Comparison of ENCODE assay signal across 8 cellular contexts in the genomic region with DNA sequence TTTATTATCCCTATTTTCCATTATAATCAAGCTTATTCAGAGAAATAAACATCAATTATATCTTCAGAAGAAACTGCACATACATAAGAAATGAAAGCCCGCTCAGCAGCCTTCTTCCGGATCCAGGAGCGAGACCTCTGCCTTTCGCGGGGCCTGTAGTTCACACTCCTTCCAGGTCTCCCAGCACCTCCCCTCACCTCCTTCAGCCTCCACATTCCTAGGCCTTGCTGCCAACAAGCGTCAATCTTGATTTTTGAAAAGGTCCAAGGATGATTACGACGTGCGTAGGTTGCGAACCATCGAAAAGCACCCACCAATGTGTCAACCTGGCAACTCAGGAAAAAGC. TPM values are rescaled to one million over a fixed set of nuclear protein-coding genes. Genes with fewer than 3 reads are reported as not detected.
DNase-seq lines count a peak whose midpoint lies in the region; ATAC-seq and TF ChIP-seq lines count a peak whose summit lies in the region.

No MANE protein-coding gene starts in this region.

- TF ChIP-seq POLR2A in vagina (IDR thresholded peaks at IDR 0.05) = no peak

- no peak overlapping the region for H3K4me3 ChIP-seq in lung
- peak overlapping the region; percentile 80 to 82 for H3K4me3 ChIP-seq in vagina

- H3K27ac ChIP-seq in lung (ENCODE audit: low read depth in 1 of 2, low read length in 1 of 2) = peak overlapping the region; percentile 48 to 70
- peak overlapping the region; percentile 82 for H3K27ac ChIP-seq in vagina

- POLR2A ChIA-PET in activated naive CD8-positive, alpha-beta T cell treated with anti-CD3 and anti-CD28 coated beads, Interleukin-2, amount 10 ng/mL, durations not matched to agents 7 days and 5 days (lab: Charles Lee) = interaction anchor here (0.7 kb wide), 2 partner anchors 156 to 1769 kb away, joined by 3 to 4 read pairs; a partner anchor contains a TSS

- H3K9me3 Mint-ChIP-seq in activated naive CD4-positive, alpha-beta T cell treated with anti-CD3 and anti-CD28 coated beads, Interleukin-2, amount 50 U/mL, for 24 hours = no peaks in the 10 kb centered on the region
- no peaks in the 10 kb centered on the region for H3K9me3 Mint-ChIP-seq in activated naive CD8-positive, alpha-beta T cell treated with anti-CD3 and anti-CD28 coated beads, Interleukin-2, amount 10 ng/mL, durations not matched to agents 7 days and 5 days

- H3K9me3 ChIP-seq in lung (ENCODE audit: control insufficient read depth in 2 of 2, insufficient read depth in 1 of 2, low read length in 1 of 2) (no peaks in the 10 kb centered on the region), vagina (no peaks in the 10 kb centered on the region)

- TF ChIP-seq CTCF in lung (IDR thresholded peaks at IDR 0.05; ENCODE audit: control extremely low read depth, extremely low read depth) = no peak
- no peak for TF ChIP-seq CTCF in vagina (IDR thresholded peaks at IDR 0.05)

- no peak for DNase-seq in activated naive CD4-positive, alpha-beta T cell treated with anti-CD3 and anti-CD28 coated beads, Interleukin-2, amount 50 U/mL, for 16 hours
- no peak for DNase-seq in activated naive CD8-positive, alpha-beta T cell treated with anti-CD3 and anti-CD28 coated beads, Interleukin-2, amount 10 ng/mL, durations not matched to agents 7 days and 5 days
- DNase-seq in lung (ENCODE audit: low spot score) = peak; percentile 46
- no peak for DNase-seq in vagina (ENCODE audit: extremely low spot score in 2 of 2)
- no peak for DNase-seq in COR-L47 (lab: John Stamatoyannopoulos, UW)
- DNase-seq in activated effector memory CD4-positive, alpha-beta T cell treated with Interleukin-2 at 50 U/mL for 16 hours = no peak
- DNase-seq in hepatic stellate cell (ENCODE audit: low spot score) = no peak

- H3K27me3 Mint-ChIP-seq in activated naive CD4-positive, alpha-beta T cell treated with anti-CD3 and anti-CD28 coated beads, Interleukin-2, amount 50 U/mL, for 24 hours = no peaks in the 10 kb centered on the region
- no peaks in the 10 kb centered on the region for H3K27me3 Mint-ChIP-seq in activated naive CD8-positive, alpha-beta T cell treated with anti-CD3 and anti-CD28 coated beads, Interleukin-2, amount 10 ng/mL, durations not matched to agents 7 days and 5 days

- H3K4me3 Mint-ChIP-seq in activated naive CD4-positive, alpha-beta T cell treated with anti-CD3 and anti-CD28 coated beads, Interleukin-2, amount 50 U/mL, for 24 hours = peak overlapping the region; percentile 99
- H3K4me3 Mint-ChIP-seq in activated naive CD8-positive, alpha-beta T cell treated with anti-CD3 and anti-CD28 coated beads, Interleukin-2, amount 10 ng/mL, durations not matched to agents 7 days and 5 days = peak overlapping the region; percentile 99

- H3K36me3 Mint-ChIP-seq in activated naive CD4-positive, alpha-beta T cell treated with anti-CD3 and anti-CD28 coated beads, Interleukin-2, amount 50 U/mL, for 24 hours = peaks cover 2% of the 10 kb centered on the region
- peaks cover 16% of the 10 kb centered on the region for H3K36me3 Mint-ChIP-seq in activated naive CD8-positive, alpha-beta T cell treated with anti-CD3 and anti-CD28 coated beads, Interleukin-2, amount 10 ng/mL, durations not matched to agents 7 days and 5 days

- WGBS in lung, 2 donors = 67 to 71% methylated on average over 11 of the region's 11 CpGs

- H3K27me3 ChIP-seq in lung (ENCODE audit: control insufficient read depth, insufficient read depth) (no peaks in the 10 kb centered on the region), vagina (no peaks in the 10 kb centered on the region)

- intact Hi-C loops in vagina (cut with DNase I) = no loop called here

- peaks cover 13% of the 10 kb centered on the region in 2 donors for H3K4me1 ChIP-seq in lung (ENCODE audit: control insufficient read depth in 2 of 2, insufficient read depth in 2 of 2, low read length in 2 of 2)
- H3K4me1 ChIP-seq in vagina = peaks cover 33% of the 10 kb centered on the region

- peak; percentile 14 for ATAC-seq in activated naive CD8-positive, alpha-beta T cell treated with anti-CD3 and anti-CD28 coated beads, Interleukin-2, amount 10 ng/mL, durations not matched to agents 7 days and 5 days (ENCODE audit: low read depth)
- ATAC-seq in lung (ENCODE audit: insufficient read depth, low FRiP score) = peak; percentile 23

- peak overlapping the region; percentile 55 for H3K27ac Mint-ChIP-seq in activated naive CD4-positive, alpha-beta T cell treated with anti-CD3 and anti-CD28 coated beads, Interleukin-2, amount 50 U/mL, for 24 hours
- H3K27ac Mint-ChIP-seq in activated naive CD8-positive, alpha-beta T cell treated with anti-CD3 and anti-CD28 coated beads, Interleukin-2, amount 10 ng/mL, durations not matched to agents 7 days and 5 days = no peak overlapping the region

- peaks cover 49% of the 10 kb centered on the region for H3K4me1 Mint-ChIP-seq in activated naive CD4-positive, alpha-beta T cell treated with anti-CD3 and anti-CD28 coated beads, Interleukin-2, amount 50 U/mL, for 24 hours
- peaks cover 26% of the 10 kb centered on the region for H3K4me1 Mint-ChIP-seq in activated naive CD8-positive, alpha-beta T cell treated with anti-CD3 and anti-CD28 coated beads, Interleukin-2, amount 10 ng/mL, durations not matched to agents 7 days and 5 days

- H3K36me3 ChIP-seq in lung (ENCODE audit: control insufficient read depth in 2 of 2, insufficient read depth in 2 of 2, low read length in 2 of 2) (no peaks in the 10 kb centered on the region), vagina (no peaks in the 10 kb centered on the region)

RNA-seq across cellular contexts. Expression of a gene that starts 0.4 kb away (rescaled TPM):
- total RNA-seq in activated naive CD8-positive, alpha-beta T cell treated with anti-CD3 and anti-CD28 coated beads, Interleukin-2, amount 10 ng/mL, durations not matched to agents 7 days and 5 days = 10 to 100 TPM; 38.0 to 39.4 TPM
- 100 to 1,000 TPM in 1 of 2 donors, 10 to 100 TPM in 1; 50.2 to 211 TPM for total RNA-seq in lung
- polyA plus RNA-seq in lung = 10 to 100 TPM; 16.2 to 22.6 TPM
- total RNA-seq in vagina = 67.8 TPM
